23 cellular contexts compared by ENCODE assay signal in genomic region chr12:65689508-65689907, GRCh38.
"Had no signal": no experiment of that assay in that cellular context is flagged by ENCODE, and none has a peak within 500 bp of the region (broad histone marks: within the 10 kb centered on the region; RNA-seq: fewer than 3 reads in every experiment).

No MANE protein-coding gene starts in this region.

- DNase-seq: colonic mucosa; cortex of kidney; dermis blood vessel endothelial cell; dorsolateral prefrontal cortex; effector CD4-positive, alpha-beta T cell; effector CD8-positive, alpha-beta T cell; effector memory CD4-positive, alpha-beta T cell; effector memory CD8-positive, alpha-beta T cell; endodermal cell; erythroblast; esophagus squamous epithelium; foreskin fibroblast; foreskin keratinocyte; foreskin melanocyte; gastrocnemius medialis; glutamatergic neuron; head of caudate nucleus; heart left ventricle; heart right ventricle had no signal

- H3K27ac ChIP-seq: colonic mucosa, coronary artery, dorsolateral prefrontal cortex, epithelial cell of prostate, esophagus muscularis mucosa, esophagus squamous epithelium, foreskin keratinocyte, gastrocnemius medialis, gastroesophageal sphincter, heart left ventricle, heart right ventricle had no signal

- H3K4me3 ChIP-seq: colonic mucosa, coronary artery, dorsolateral prefrontal cortex, esophagus muscularis mucosa, esophagus squamous epithelium, gastrocnemius medialis, gastroesophageal sphincter, heart left ventricle, heart right ventricle had no signal

- H3K27me3 ChIP-seq: esophagus muscularis mucosa, foreskin keratinocyte, gastrocnemius medialis, gastroesophageal sphincter, heart left ventricle had no signal

- H3K36me3 ChIP-seq: colonic mucosa, esophagus muscularis mucosa, esophagus squamous epithelium, gastrocnemius medialis, gastroesophageal sphincter, heart left ventricle, heart right ventricle had no signal

- H3K9me3 ChIP-seq: colonic mucosa, esophagus muscularis mucosa, esophagus squamous epithelium, gastrocnemius medialis, gastroesophageal sphincter, heart left ventricle, heart right ventricle had no signal

- H3K4me1 ChIP-seq: colonic mucosa, esophagus muscularis mucosa, esophagus squamous epithelium, foreskin keratinocyte, gastrocnemius medialis, gastroesophageal sphincter, heart left ventricle, heart right ventricle had no signal
